Comparison of ENCODE assay signal across 12 cellular contexts in the genomic region with DNA sequence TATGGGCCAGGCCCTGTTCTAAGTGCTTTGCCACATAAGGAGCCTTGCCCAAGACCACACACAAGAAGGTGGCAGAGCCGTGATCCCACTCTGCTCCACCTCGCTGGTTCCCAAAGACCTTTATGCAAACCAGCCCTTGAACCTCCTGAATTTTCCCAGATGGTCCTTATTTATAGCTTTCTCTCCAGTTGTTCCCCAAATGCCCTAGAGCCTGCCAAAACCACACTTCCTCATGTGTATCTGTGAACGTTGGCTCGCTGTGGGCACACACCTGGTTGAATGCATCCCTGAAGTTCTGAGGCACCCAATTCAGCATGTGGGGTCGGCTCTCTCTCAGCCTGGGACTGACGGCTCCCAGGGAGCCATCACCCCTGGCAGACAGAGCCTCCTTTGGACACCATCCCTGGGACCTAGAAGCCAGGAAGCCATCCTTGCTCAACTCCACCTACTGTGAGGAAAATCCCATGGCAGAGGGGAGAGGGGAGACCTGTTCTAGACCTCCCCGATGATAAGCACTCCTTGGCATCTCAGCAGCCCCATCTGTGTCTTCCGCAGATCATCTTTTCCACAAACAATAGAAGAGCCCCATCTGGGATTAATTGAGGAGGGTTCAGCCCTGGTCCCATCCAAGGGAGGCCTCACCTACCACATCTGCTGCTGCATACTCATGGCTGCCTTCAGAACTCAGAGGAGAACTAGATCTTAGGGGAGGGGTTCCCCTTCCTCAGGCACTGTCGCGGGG. TPM values are rescaled to one million over a fixed set of nuclear protein-coding genes. Genes with fewer than 3 reads are reported as not detected.
A peak's percentile ranks its signal among the peaks of the same experiment; 100 is the strongest.
DNase-seq lines count a peak whose midpoint lies in the region; ATAC-seq and TF ChIP-seq lines count a peak whose summit lies in the region.
"Had no signal": no experiment of that assay in that cellular context is flagged by ENCODE, and none has a peak within 500 bp of the region (broad histone marks: within the 10 kb centered on the region; RNA-seq: fewer than 3 reads in every experiment).

No MANE protein-coding gene starts in this region.

- no peak for TF ChIP-seq CTCF in HCT116 (IDR thresholded peaks at IDR 0.05 in 2 of 3, conservative IDR thresholded peaks at IDR 0.05 in 1 of 3; ENCODE audit: borderline replicate concordance in 1 of 3, insufficient read depth in 1 of 3, low read depth in 2 of 3, low read length in 2 of 3)
- no peak for TF ChIP-seq CTCF in hepatocyte (IDR thresholded peaks at IDR 0.05; ENCODE audit: poor library complexity)
- no peak for TF ChIP-seq CTCF in testis (IDR thresholded peaks at IDR 0.05)

- ATAC-seq in HCT116 (no peak), HG03135 (IDR thresholded peaks at IDR 0.05; ENCODE audit: unreplicated experiment) (no peak), GM19328 (IDR thresholded peaks at IDR 0.05; ENCODE audit: unreplicated experiment) (no peak), GM21619 (IDR thresholded peaks at IDR 0.05; ENCODE audit: unreplicated experiment) (no peak)
- ATAC-seq: natural killer cell had no signal

- CTCF ChIA-PET in HCT116 (lab: Charles Lee) = interaction anchor here (1.2 to 1.4 kb wide), 2 partner anchors 105 to 108 kb away, joined by 3 read pairs; no protein-coding TSS in a partner anchor

- H3K27me3 ChIP-seq in HCT116 (ENCODE audit: insufficient read depth, low read length) (no peaks in the 10 kb centered on the region), SJSA1 (replicated peaks) (no peaks in the 10 kb centered on the region), hepatocyte (no peaks in the 10 kb centered on the region), testis (no peaks in the 10 kb centered on the region)
- H3K27me3 ChIP-seq: ascending aorta had no signal

- no peak for TF ChIP-seq RAD21 in HCT116 (IDR thresholded peaks at IDR 0.05; ENCODE audit: low read depth)

- intact Hi-C loops in HCT116 (cut with micrococcal nuclease) = no loop called here
- intact Hi-C loops in testis (cut with DNase I; ENCODE audit: low total_unique reads) = no loop called here

- no TSS peak for BruUV-seq in HCT116 (replicated peaks; lab: Mats Ljungman, UMichigan)

- RAD21 ChIA-PET in HCT116 (lab: Charles Lee; ENCODE audit: low non-redundant PET in 1 of 2, low total read pairs in 2 of 2, uncharacterized antibody in 2 of 2, unreplicated experiment in 2 of 2) = no interaction called here

- H3K4me1 ChIP-seq in HCT116 (ENCODE audit: control insufficient read depth in 1 of 2, insufficient read depth in 2 of 2, low read length in 2 of 2) (peaks cover 18 to 55% of the 10 kb centered on the region in 2 experiments), SJSA1 (replicated peaks) (peaks cover 59% of the 10 kb centered on the region), hepatocyte (ENCODE audit: insufficient read depth) (peaks cover 32% of the 10 kb centered on the region), testis (peaks cover 37% of the 10 kb centered on the region)

- no peaks in the 10 kb centered on the region for H3K9me2 ChIP-seq in HCT116 (ENCODE audit: insufficient read depth)
- H3K9me2 ChIP-seq in hepatocyte (replicated peaks; ENCODE audit: insufficient read depth) = no peaks in the 10 kb centered on the region

- peak overlapping the region in 1 of 2 experiments; percentile 14; a peak in 1 of 4 replicates for H3K4me3 ChIP-seq in HCT116 (replicated peaks in 1 of 2; ENCODE audit: low read depth in 1 of 2, low read length in 2 of 2)
- no peak overlapping the region for H3K4me3 ChIP-seq in SJSA1
- H3K4me3 ChIP-seq in hepatocyte = no peak overlapping the region
- H3K4me3 ChIP-seq in testis = no peak overlapping the region
- H3K4me3 ChIP-seq: ascending aorta had no signal

- WGBS in hepatocyte (ENCODE audit: low lambda C conversion rate, missing lambda C conversion rate) = 91% methylated on average over 10 of the region's 10 CpGs
- 67 to 77% methylated on average over 5 to 10 of the region's 10 CpGs for WGBS in testis, 2 donors

- H3K27ac ChIP-seq in HCT116 (ENCODE audit: low read depth, low read length) = no peak overlapping the region
- H3K27ac ChIP-seq in SJSA1 = peak overlapping the region; percentile 55
- peak overlapping the region; percentile 58 for H3K27ac ChIP-seq in hepatocyte
- no peak overlapping the region for H3K27ac ChIP-seq in testis

- H3K79me2 ChIP-seq in HCT116 (ENCODE audit: insufficient read depth, low read length) (no peaks in the 10 kb centered on the region), hepatocyte (no peaks in the 10 kb centered on the region)

- DNase-seq in HCT116 (ENCODE audit: low read depth, low spot score) (no peak), SJSA1 (ENCODE audit: low read depth in 1 of 2, low spot score in 2 of 2) (peak in 1 of 2 experiments; percentile 40), hepatocyte (ENCODE audit: low spot score) (no peak), testis (peak; percentile 15)
- DNase-seq: DMS153, natural killer cell, NCI-H2029, RPMI8226 had no signal

- peak overlapping the region; percentile 70 for H3K4me2 ChIP-seq in HCT116 (ENCODE audit: low read length)
- H3K4me2 ChIP-seq in hepatocyte = no peak overlapping the region

- POLR2A ChIA-PET in HCT116 (lab: Charles Lee) = no interaction called here

- H3K9ac ChIP-seq in HCT116 (ENCODE audit: low read length) = 0 out of 2 replicates have a peak overlapping the region, but pooled peaks have one; percentile 2

- H4K20me1 ChIP-seq in HCT116 (ENCODE audit: insufficient read depth) (no peaks in the 10 kb centered on the region), hepatocyte (ENCODE audit: insufficient read depth, poor library complexity, severe bottlenecking) (no peaks in the 10 kb centered on the region)

- TF ChIP-seq POLR2A in HCT116 (IDR thresholded peaks at IDR 0.05; ENCODE audit: borderline replicate concordance, extremely low read depth, insufficient read depth, insufficient read length) (no peak), testis (IDR thresholded peaks at IDR 0.05) (no peak)

- no peak overlapping the region for H2AFZ ChIP-seq in HCT116 (ENCODE audit: low read depth, low read length, poor library complexity, severe bottlenecking)
- no peak overlapping the region for H2AFZ ChIP-seq in hepatocyte

- H3K36me3 ChIP-seq in HCT116 (ENCODE audit: control insufficient read depth in 1 of 2, insufficient read depth in 2 of 2, low read length in 2 of 2) (0 out of 4 replicates have a peak, but pooled peaks cover 0 to 6% of the 10 kb centered on the region in 2 experiments), SJSA1 (0 out of 2 replicates have a peak, but pooled peaks cover 6% of the 10 kb centered on the region), hepatocyte (replicated peaks; ENCODE audit: insufficient read depth, low read depth) (no peaks in the 10 kb centered on the region), testis (ENCODE audit: low read depth, missing control alignments) (no peaks in the 10 kb centered on the region)
- H3K36me3 ChIP-seq: ascending aorta had no signal

- H3K9me3 ChIP-seq in HCT116 (ENCODE audit: control insufficient read depth in 1 of 2, insufficient read depth in 1 of 2, low read depth in 1 of 2, low read length in 2 of 2) (no peaks in the 10 kb centered on the region), SJSA1 (replicated peaks) (no peaks in the 10 kb centered on the region), hepatocyte (ENCODE audit: low read depth) (no peaks in the 10 kb centered on the region), testis (no peaks in the 10 kb centered on the region)
- H3K9me3 ChIP-seq: ascending aorta had no signal

TF ChIP-seq in HCT116, 20 proteins besides CTCF, POLR2A, EP300 and RAD21:
- 0 out of 2 replicates have a peak, but pooled peaks have one; percentile 24 for TF ChIP-seq CBX3 (IDR thresholded peaks at IDR 0.05; ENCODE audit: low read depth)
- no peak for TF ChIP-seq SIN3A (IDR thresholded peaks at IDR 0.05; ENCODE audit: low read depth)

RNA-seq across cellular contexts. Expression of gene LIMD1, which starts 42.3 kb away (rescaled TPM):
- total RNA-seq in HCT116 (2021; ENCODE audit: unreplicated experiment) (40.8 TPM), hepatocyte (12.1 and 12.5 TPM in 2 replicates), testis (10 to 100 TPM; 22.9 to 38.4 TPM)
- 18.7 and 23.4 TPM in 2 replicates for polyA plus RNA-seq in HCT116 (2012)
- total RNA-seq in SJSA1 (2014; rRNA removed; shearing (Covaris generic)) = 5.3 and 11.0 TPM in 2 replicates
- polyA plus RNA-seq in hepatocyte (6.7 and 7.3 TPM in 2 replicates), testis (ENCODE audit: insufficient read depth, low read depth, low replicate concordance) (9.7 TPM)

Comparison
In these comparisons a context has a peak if more than half of its experiments do, and no peak if none do; other contexts are left out.
1. H3K27ac ChIP-seq: peak in SJSA1 (single experiment) and hepatocyte (single experiment); none in HCT116 (single experiment) and testis (0 of 2).